Comparison of ENCODE assay signal across 21 cellular contexts in genomic region chr14:98605043-98605442, GRCh38.
"Had no signal": no experiment of that assay in that cellular context is flagged by ENCODE, and none has a peak within 500 bp of the region (broad histone marks: within the 10 kb centered on the region; RNA-seq: fewer than 3 reads in every experiment).

No MANE protein-coding gene starts in this region.

- H3K27ac Mint-ChIP-seq: dendritic cell treated with granulocyte-macrophage colony-stimulating factor and Interleukin-4, amounts not matched to agents 40 ng/mL and 50 ng/mL, for 4 days had no signal

- H3K27ac ChIP-seq: colonic mucosa, esophagus muscularis mucosa, gastrocnemius medialis, heart right ventricle, left lung, lower lobe of right lung had no signal

- FAIRE-seq: endothelial cell of umbilical vein, islet of Langerhans, keratinocyte had no signal

- DNase-seq: colonic mucosa; cortex of kidney; effector CD8-positive, alpha-beta T cell; effector memory CD8-positive, alpha-beta T cell; foreskin melanocyte; gastrocnemius medialis; glutamatergic neuron; head of caudate nucleus; heart right ventricle; hippocampal formation; left cardiac atrium; left lung; left ventricle myocardium superior; lower lobe of right lung; mesenchymal stem cell; midbrain had no signal

- H3K27me3 ChIP-seq: colonic mucosa, esophagus muscularis mucosa, gastrocnemius medialis, left lung had no signal

- H3K9me3 ChIP-seq: colonic mucosa, esophagus muscularis mucosa, gastrocnemius medialis, heart right ventricle, left lung, lower lobe of right lung had no signal

- H3K27me3 Mint-ChIP-seq: dendritic cell treated with granulocyte-macrophage colony-stimulating factor and Interleukin-4, amounts not matched to agents 40 ng/mL and 50 ng/mL, for 4 days had no signal

- H3K4me1 ChIP-seq: colonic mucosa, esophagus muscularis mucosa, gastrocnemius medialis, heart right ventricle, left lung, lower lobe of right lung had no signal

- H3K4me3 ChIP-seq: colonic mucosa, esophagus muscularis mucosa, gastrocnemius medialis, heart right ventricle, left lung, lower lobe of right lung had no signal

- H3K9me3 Mint-ChIP-seq: dendritic cell treated with granulocyte-macrophage colony-stimulating factor and Interleukin-4, amounts not matched to agents 40 ng/mL and 50 ng/mL, for 4 days; effector memory CD8-positive, alpha-beta T cell had no signal

- H3K36me3 ChIP-seq: colonic mucosa, esophagus muscularis mucosa, gastrocnemius medialis, heart right ventricle, left lung, lower lobe of right lung had no signal

- ATAC-seq: effector memory CD8-positive, alpha-beta T cell; gastrocnemius medialis; heart right ventricle; left cardiac atrium; left lung; left ventricle myocardium superior; lower lobe of right lung had no signal

- H3K4me3 Mint-ChIP-seq: dendritic cell treated with granulocyte-macrophage colony-stimulating factor and Interleukin-4, amounts not matched to agents 40 ng/mL and 50 ng/mL, for 4 days; effector memory CD8-positive, alpha-beta T cell had no signal
